Comparison of ENCODE assay signal across 19 cellular contexts in genomic region chr2:173230181-173230580, GRCh38.
"Had no signal": no experiment of that assay in that cellular context is flagged by ENCODE, and none has a peak within 500 bp of the region (broad histone marks: within the 10 kb centered on the region; RNA-seq: fewer than 3 reads in every experiment).

No MANE protein-coding gene starts in this region.

- H3K9me3 ChIP-seq: colonic mucosa, esophagus squamous epithelium, left lung, pancreas, stomach, thoracic aorta, uterus had no signal

- H3K27me3 ChIP-seq: colonic mucosa, esophagus squamous epithelium, left lung, pancreas, stomach, uterus had no signal

- H3K4me3 ChIP-seq: colonic mucosa, esophagus squamous epithelium, left lung, pancreas, skin epidermis, stomach, thoracic aorta, uterus had no signal

- H3K27ac ChIP-seq: colonic mucosa, esophagus squamous epithelium, skin epidermis, thoracic aorta, uterus had no signal

- H3K36me3 ChIP-seq: colonic mucosa, pancreas, uterus had no signal

- ATAC-seq: sciatic nerve had no signal

- H3K4me1 ChIP-seq: colonic mucosa, uterus had no signal

- DNase-seq: colonic mucosa; dermis blood vessel endothelial cell; esophagus squamous epithelium; foreskin fibroblast; immature natural killer cell; left lung; mesendoderm; naive B cell; occipital lobe; pancreas; retina; stimulated activated CD4-positive, alpha-beta T cell treated with anti-CD3 and anti-CD28 coated beads, Interleukin-2, amount 100 ng/mL, for 24 hours; stimulated activated naive CD4-positive, alpha-beta T cell; stomach; substantia nigra; uterus had no signal
